In genomic region chr5:167921796-167922195, GRCh38 we compare ENCODE assay signal across 8 cellular contexts.
"Had no signal": no experiment of that assay in that cellular context is flagged by ENCODE, and none has a peak within 500 bp of the region (broad histone marks: within the 10 kb centered on the region; RNA-seq: fewer than 3 reads in every experiment).

No MANE protein-coding gene starts in this region.

- H3K4me2 ChIP-seq: KMS-11 had no signal

- H3K4me3 Mint-ChIP-seq: IgD-negative memory B cell had no signal

- ATAC-seq: HepG2, K562 had no signal

- FAIRE-seq: HepG2, K562 had no signal

- H3K9ac ChIP-seq: KMS-11 had no signal

- H3K27me3 Mint-ChIP-seq: IgD-negative memory B cell had no signal

- DNase-seq: IMR-90, KBM-7, KG1 had no signal

- H3K27ac Mint-ChIP-seq: IgD-negative memory B cell had no signal

- H3K27ac ChIP-seq: HL-60, KMS-11 had no signal

- H3K4me1 Mint-ChIP-seq: IgD-negative memory B cell had no signal

- H3K4me3 ChIP-seq: K562 had no signal
